Comparison of ENCODE assay signal across 1 cellular context in genomic region chr2:120305296-120305695, GRCh38.
TF ChIP-seq lines count a peak whose summit lies in the region.

No MANE protein-coding gene starts in this region.

TF ChIP-seq in GM23338, 12 proteins besides CTCF, POLR2A, EP300 and RAD21 (continued from another document):
- TF ChIP-seq ZNF462 (CRISPR knock-in tag; IDR thresholded peaks at IDR 0.05) = 0 out of 2 replicates have a peak, but pooled peaks have one; percentile 18
